In genomic region chr1:182084487-182085316, GRCh38 we compare ENCODE assay signal across 1 cellular context.
A peak's percentile ranks its signal among the peaks of the same experiment; 100 is the strongest.
TF ChIP-seq lines count a peak whose summit lies in the region.

No MANE protein-coding gene starts in this region.

TF ChIP-seq in K562, 482 proteins besides CTCF, POLR2A, EP300 and RAD21 (continued from another document):
- TF ChIP-seq ZNF445 (CRISPR knock-in tag; IDR thresholded peaks at IDR 0.05; ENCODE audit: low read depth) (no peak), NFE2 (IDR thresholded peaks at IDR 0.05; ENCODE audit: low read depth) (no peak), NR3C1 (CRISPR knock-in tag; IDR thresholded peaks at IDR 0.05) (no peak), DDX20 (tag; IDR thresholded peaks at IDR 0.05; ENCODE audit: low read depth) (no peak), CC2D1A (IDR thresholded peaks at IDR 0.05) (peak; percentile 72; the same call in 1 of the 2 replicates), ZNF12 (CRISPR knock-in tag; IDR thresholded peaks at IDR 0.05) (no peak), TBP (optimal IDR thresholded peaks at IDR 0.05; ENCODE audit: low read depth, low read length) (no peak), TSC22D4 (tag; IDR thresholded peaks at IDR 0.05) (no peak), MAZ (CRISPR knock-in tag; conservative IDR thresholded peaks at IDR 0.05 in 1 of 2, IDR thresholded peaks at IDR 0.05 in 1 of 2) (peak; percentile 35 to 41; a peak in 2 of 4 replicates), XRCC3 (IDR thresholded peaks at IDR 0.05) (no peak), CHAMP1 (IDR thresholded peaks at IDR 0.05) (no peak), TRIM25 (IDR thresholded peaks at IDR 0.05; ENCODE audit: borderline replicate concordance) (no peak), ZNF143 (CRISPR knock-in tag; IDR thresholded peaks at IDR 0.05) (no peak), NFYB (IDR thresholded peaks at IDR 0.05; ENCODE audit: extremely low read depth, insufficient read length) (no peak), FOXK2 (conservative IDR thresholded peaks at IDR 0.05 in 1 of 2, IDR thresholded peaks at IDR 0.05 in 1 of 2; ENCODE audit: low read depth in 2 of 2) (peak; percentile 40 to 69; a peak in 2 of 4 replicates), THRAP3 (IDR thresholded peaks at IDR 0.05; ENCODE audit: borderline replicate concordance) (no peak), RBM22 (IDR thresholded peaks at IDR 0.05; ENCODE audit: low read depth, low read length, poor library complexity, severe bottlenecking) (no peak), SRSF9 (IDR thresholded peaks at IDR 0.05; ENCODE audit: borderline replicate concordance, low read depth, low read length) (no peak), TFE3 (CRISPR knock-in tag; IDR thresholded peaks at IDR 0.05) (no peak), ZNF263 (CRISPR knock-in tag; IDR thresholded peaks at IDR 0.05; ENCODE audit: borderline replicate concordance) (peak; percentile 15; the same call in 1 of the 2 replicates), ZKSCAN1 (IDR thresholded peaks at IDR 0.05; ENCODE audit: low read depth, low read length) (peak; percentile 85), ATF7 (IDR thresholded peaks at IDR 0.05) (no peak; the same call in 1 of the 2 replicates), RBM15 (IDR thresholded peaks at IDR 0.05; ENCODE audit: insufficient read depth, low read length) (no peak), DPF2 (IDR thresholded peaks at IDR 0.05) (no peak), NR0B1 (IDR thresholded peaks at IDR 0.05; ENCODE audit: partially characterized antibody) (no peak), DACH1 (IDR thresholded peaks at IDR 0.05; ENCODE audit: partially characterized antibody) (no peak), E2F3 (CRISPR knock-in tag; IDR thresholded peaks at IDR 0.05) (no peak), ZNF57 (CRISPR knock-in tag; IDR thresholded peaks at IDR 0.05) (no peak), ZNF274 (IDR thresholded peaks at IDR 0.05; ENCODE audit: borderline replicate concordance, low read depth, low read length) (no peak), SRF (CRISPR knock-in tag; IDR thresholded peaks at IDR 0.05) (no peak)
- TF ChIP-seq, protein P1, sequence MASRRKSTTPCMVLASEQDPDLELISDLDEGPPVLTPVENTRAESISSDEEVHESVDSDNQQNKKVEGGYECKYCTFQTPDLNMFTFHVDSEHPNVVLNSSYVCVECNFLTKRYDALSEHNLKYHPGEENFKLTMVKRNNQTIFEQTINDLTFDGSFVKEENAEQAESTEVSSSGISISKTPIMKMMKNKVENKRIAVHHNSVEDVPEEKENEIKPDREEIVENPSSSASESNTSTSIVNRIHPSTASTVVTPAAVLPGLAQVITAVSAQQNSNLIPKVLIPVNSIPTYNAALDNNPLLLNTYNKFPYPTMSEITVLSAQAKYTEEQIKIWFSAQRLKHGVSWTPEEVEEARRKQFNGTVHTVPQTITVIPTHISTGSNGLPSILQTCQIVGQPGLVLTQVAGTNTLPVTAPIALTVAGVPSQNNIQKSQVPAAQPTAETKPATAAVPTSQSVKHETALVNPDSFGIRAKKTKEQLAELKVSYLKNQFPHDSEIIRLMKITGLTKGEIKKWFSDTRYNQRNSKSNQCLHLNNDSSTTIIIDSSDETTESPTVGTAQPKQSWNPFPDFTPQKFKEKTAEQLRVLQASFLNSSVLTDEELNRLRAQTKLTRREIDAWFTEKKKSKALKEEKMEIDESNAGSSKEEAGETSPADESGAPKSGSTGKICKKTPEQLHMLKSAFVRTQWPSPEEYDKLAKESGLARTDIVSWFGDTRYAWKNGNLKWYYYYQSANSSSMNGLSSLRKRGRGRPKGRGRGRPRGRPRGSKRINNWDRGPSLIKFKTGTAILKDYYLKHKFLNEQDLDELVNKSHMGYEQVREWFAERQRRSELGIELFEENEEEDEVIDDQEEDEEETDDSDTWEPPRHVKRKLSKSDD (conservative IDR thresholded peaks at IDR 0.05; ENCODE audit: low read length): no peak
- TF ChIP-seq, protein P2, sequence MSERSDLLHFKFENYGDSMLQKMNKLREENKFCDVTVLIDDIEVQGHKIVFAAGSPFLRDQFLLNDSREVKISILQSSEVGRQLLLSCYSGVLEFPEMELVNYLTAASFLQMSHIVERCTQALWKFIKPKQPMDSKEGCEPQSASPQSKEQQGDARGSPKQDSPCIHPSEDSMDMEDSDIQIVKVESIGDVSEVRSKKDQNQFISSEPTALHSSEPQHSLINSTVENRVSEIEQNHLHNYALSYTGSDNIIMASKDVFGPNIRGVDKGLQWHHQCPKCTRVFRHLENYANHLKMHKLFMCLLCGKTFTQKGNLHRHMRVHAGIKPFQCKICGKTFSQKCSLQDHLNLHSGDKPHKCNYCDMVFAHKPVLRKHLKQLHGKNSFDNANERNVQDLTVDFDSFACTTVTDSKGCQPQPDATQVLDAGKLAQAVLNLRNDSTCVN (CRISPR knock-in tag; IDR thresholded peaks at IDR 0.05): no peak
- TF ChIP-seq, protein P3, sequence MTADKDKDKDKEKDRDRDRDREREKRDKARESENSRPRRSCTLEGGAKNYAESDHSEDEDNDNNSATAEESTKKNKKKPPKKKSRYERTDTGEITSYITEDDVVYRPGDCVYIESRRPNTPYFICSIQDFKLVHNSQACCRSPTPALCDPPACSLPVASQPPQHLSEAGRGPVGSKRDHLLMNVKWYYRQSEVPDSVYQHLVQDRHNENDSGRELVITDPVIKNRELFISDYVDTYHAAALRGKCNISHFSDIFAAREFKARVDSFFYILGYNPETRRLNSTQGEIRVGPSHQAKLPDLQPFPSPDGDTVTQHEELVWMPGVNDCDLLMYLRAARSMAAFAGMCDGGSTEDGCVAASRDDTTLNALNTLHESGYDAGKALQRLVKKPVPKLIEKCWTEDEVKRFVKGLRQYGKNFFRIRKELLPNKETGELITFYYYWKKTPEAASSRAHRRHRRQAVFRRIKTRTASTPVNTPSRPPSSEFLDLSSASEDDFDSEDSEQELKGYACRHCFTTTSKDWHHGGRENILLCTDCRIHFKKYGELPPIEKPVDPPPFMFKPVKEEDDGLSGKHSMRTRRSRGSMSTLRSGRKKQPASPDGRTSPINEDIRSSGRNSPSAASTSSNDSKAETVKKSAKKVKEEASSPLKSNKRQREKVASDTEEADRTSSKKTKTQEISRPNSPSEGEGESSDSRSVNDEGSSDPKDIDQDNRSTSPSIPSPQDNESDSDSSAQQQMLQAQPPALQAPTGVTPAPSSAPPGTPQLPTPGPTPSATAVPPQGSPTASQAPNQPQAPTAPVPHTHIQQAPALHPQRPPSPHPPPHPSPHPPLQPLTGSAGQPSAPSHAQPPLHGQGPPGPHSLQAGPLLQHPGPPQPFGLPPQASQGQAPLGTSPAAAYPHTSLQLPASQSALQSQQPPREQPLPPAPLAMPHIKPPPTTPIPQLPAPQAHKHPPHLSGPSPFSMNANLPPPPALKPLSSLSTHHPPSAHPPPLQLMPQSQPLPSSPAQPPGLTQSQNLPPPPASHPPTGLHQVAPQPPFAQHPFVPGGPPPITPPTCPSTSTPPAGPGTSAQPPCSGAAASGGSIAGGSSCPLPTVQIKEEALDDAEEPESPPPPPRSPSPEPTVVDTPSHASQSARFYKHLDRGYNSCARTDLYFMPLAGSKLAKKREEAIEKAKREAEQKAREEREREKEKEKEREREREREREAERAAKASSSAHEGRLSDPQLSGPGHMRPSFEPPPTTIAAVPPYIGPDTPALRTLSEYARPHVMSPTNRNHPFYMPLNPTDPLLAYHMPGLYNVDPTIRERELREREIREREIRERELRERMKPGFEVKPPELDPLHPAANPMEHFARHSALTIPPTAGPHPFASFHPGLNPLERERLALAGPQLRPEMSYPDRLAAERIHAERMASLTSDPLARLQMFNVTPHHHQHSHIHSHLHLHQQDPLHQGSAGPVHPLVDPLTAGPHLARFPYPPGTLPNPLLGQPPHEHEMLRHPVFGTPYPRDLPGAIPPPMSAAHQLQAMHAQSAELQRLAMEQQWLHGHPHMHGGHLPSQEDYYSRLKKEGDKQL (CRISPR knock-in tag; IDR thresholded peaks at IDR 0.05; ENCODE audit: borderline replicate concordance): no peak
